8 cellular contexts compared by ENCODE assay signal in the genomic region with DNA sequence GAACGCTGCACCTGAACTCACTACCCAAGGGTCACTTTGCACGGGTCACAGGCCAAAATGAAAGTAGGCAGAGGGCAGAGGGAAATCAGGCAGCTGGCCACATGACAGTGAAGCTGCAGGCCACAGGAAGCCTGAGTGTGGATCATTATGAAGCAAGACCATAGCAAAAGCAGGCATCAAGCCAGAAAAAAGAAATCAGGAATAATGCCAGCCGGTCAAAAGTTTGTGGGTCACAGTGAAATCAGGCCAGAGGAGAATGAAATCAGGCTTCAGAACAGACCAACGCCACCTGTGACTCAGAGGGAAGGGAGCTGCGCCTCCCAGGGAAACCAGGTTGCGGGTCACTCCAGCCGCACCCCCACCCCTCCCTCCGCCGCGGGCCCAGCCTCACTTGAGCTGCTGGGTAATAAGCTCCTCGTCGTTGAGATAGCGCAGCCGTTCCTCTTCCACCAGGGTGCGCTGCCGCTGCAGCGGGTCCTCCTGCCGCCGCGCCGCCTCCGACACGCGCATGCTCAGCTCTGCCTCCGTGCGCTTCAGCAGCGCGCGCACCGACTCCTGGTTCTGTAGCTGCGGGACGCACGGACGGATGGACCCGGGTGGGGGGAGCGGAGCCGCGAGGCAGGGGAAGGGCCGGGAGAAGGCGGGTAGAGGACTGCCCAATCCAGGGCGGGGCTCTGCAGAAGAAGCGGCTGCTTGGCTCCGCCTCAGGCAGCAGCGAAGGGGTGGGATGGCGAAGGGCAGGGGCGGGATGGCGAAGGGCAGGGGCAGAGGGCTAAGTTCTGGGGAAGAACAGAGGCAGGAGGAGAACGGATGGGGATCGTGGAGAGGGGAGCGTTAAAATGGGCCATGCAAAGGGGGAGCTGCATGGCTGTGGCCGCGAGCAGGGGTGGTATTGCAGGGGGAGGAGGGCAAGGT. TPM values are rescaled to one million over a fixed set of nuclear protein-coding genes. Genes with fewer than 3 reads are reported as not detected.
A peak's percentile ranks its signal among the peaks of the same experiment; 100 is the strongest.
DNase-seq lines count a peak whose midpoint lies in the region; TF ChIP-seq lines count a peak whose summit lies in the region.

No MANE protein-coding gene starts in this region.

- H3K9me3 ChIP-seq in neuronal stem cell (replicated peaks in 1 of 2; ENCODE audit: control insufficient read depth in 2 of 2, insufficient read depth in 1 of 2, low read depth in 1 of 2, low read length in 2 of 2) = peaks cover 0 to 3% of the 10 kb centered on the region in 2 donors
- H3K9me3 ChIP-seq in stomach smooth muscle (ENCODE audit: control insufficient read depth in 2 of 2, low read length in 2 of 2) = no peaks in the 10 kb centered on the region

- CTCF ChIA-PET in activated naive CD4-positive, alpha-beta T cell treated with anti-CD3 and anti-CD28 coated beads, Interleukin-2, amount 10 ng/mL, durations not matched to agents 7 days and 5 days (lab: Charles Lee) = interaction anchor here (0.7 to 8.6 kb wide), 22 partner anchors 8 to 177 kb away, joined by 3 to 154 read pairs (median 6); partner anchors contain the start of genes EPOP and SRCIN1

- H3K36me3 ChIP-seq in H7 (replicated peaks; ENCODE audit: control insufficient read depth, insufficient read depth, low read length) = no peaks in the 10 kb centered on the region
- peaks cover 0 to 9% of the 10 kb centered on the region in 2 donors for H3K36me3 ChIP-seq in neuronal stem cell (replicated peaks in 1 of 2; ENCODE audit: control insufficient read depth in 2 of 2, insufficient read depth in 2 of 2, low read length in 2 of 2)
- H3K36me3 ChIP-seq in stomach smooth muscle (ENCODE audit: control insufficient read depth in 2 of 2, insufficient read depth in 2 of 2, low read length in 2 of 2) = no peaks in the 10 kb centered on the region

- TF ChIP-seq CTCF in NB4 (IDR thresholded peaks at IDR 0.05; ENCODE audit: low read depth, low read length) = peak; percentile 85

- no peak overlapping the region for H2BK5ac ChIP-seq in neuronal stem cell (ENCODE audit: low read length)

- H3K4me3 ChIP-seq in H7 (ENCODE audit: insufficient read depth, low read depth, low read length) = peak overlapping the region; percentile 45
- peak overlapping the region; percentile 39 for H3K4me3 ChIP-seq in NB4 (ENCODE audit: low read depth, low read length)
- peak overlapping the region; percentile 37 to 70 for H3K4me3 ChIP-seq in neuronal stem cell (ENCODE audit: low read length in 2 of 2)
- H3K4me3 ChIP-seq in stomach smooth muscle (ENCODE audit: low read length in 2 of 2) = peak overlapping the region; percentile 41 to 66

- no peaks in the 10 kb centered on the region for H3K9me3 Mint-ChIP-seq in activated naive CD4-positive, alpha-beta T cell treated with anti-CD3 and anti-CD28 coated beads, Interleukin-2, amount 10 ng/mL, durations not matched to agents 7 days and 5 days

- WGBS in neuronal stem cell (ENCODE audit: extremely low coverage in 2 of 2, insufficient read length in 2 of 2, insufficient replicate concordance in 1 of 2), 2 donors = no CpG with 5 or more reads among the region's 52 CpGs

- H3K4ac ChIP-seq in neuronal stem cell (ENCODE audit: low read length) = no peak overlapping the region

- H3K36me3 Mint-ChIP-seq in activated naive CD4-positive, alpha-beta T cell treated with anti-CD3 and anti-CD28 coated beads, Interleukin-2, amount 10 ng/mL, durations not matched to agents 7 days and 5 days = peaks cover 1% of the 10 kb centered on the region

- peak overlapping the region; percentile 91 for H2AFZ ChIP-seq in neuronal stem cell (ENCODE audit: low read length)

- DNase-seq in DMS153 treated with DMSO at 0.1 percent for 48 hours (lab: John Stamatoyannopoulos, UW; ENCODE audit: unreplicated experiment) (peak; percentile 94), H7 (peak; percentile 99), NB4 (ENCODE audit: low read depth) (peak; percentile 94), SK-N-DZ (ENCODE audit: low spot score) (peak; percentile 93), germinal center (ENCODE audit: low spot score) (peak; percentile 94), neuronal stem cell (ENCODE audit: low spot score) (peak; percentile 93)
- DNase-seq in activated naive CD4-positive, alpha-beta T cell treated with anti-CD3 and anti-CD28 coated beads, Interleukin-2, amount 10 ng/mL, durations not matched to agents 7 days and 5 days = peak; percentile 92

- H3K27ac Mint-ChIP-seq in activated naive CD4-positive, alpha-beta T cell treated with anti-CD3 and anti-CD28 coated beads, Interleukin-2, amount 10 ng/mL, durations not matched to agents 7 days and 5 days = no peak overlapping the region

- H3K4me1 Mint-ChIP-seq in activated naive CD4-positive, alpha-beta T cell treated with anti-CD3 and anti-CD28 coated beads, Interleukin-2, amount 10 ng/mL, durations not matched to agents 7 days and 5 days = peaks cover 31% of the 10 kb centered on the region

- H3K23ac ChIP-seq in neuronal stem cell (ENCODE audit: low read depth, low read length, poor library complexity) = peak overlapping the region; percentile 3

- peak overlapping the region; percentile 69 for H3K18ac ChIP-seq in neuronal stem cell (ENCODE audit: low read length)

- peak overlapping the region; percentile 65 for H3K9ac ChIP-seq in neuronal stem cell (ENCODE audit: low read depth, low read length, poor library complexity)
- peak overlapping the region in 1 of 2 donors; percentile 36 for H3K9ac ChIP-seq in stomach smooth muscle (ENCODE audit: low read length in 2 of 2)

- peak overlapping the region; percentile 73 for H3K4me3 Mint-ChIP-seq in activated naive CD4-positive, alpha-beta T cell treated with anti-CD3 and anti-CD28 coated beads, Interleukin-2, amount 10 ng/mL, durations not matched to agents 7 days and 5 days

- H2BK12ac ChIP-seq in neuronal stem cell (ENCODE audit: low read length) = peak overlapping the region; percentile 85

- peak overlapping the region; percentile 77 for H3K14ac ChIP-seq in neuronal stem cell (ENCODE audit: low read length)

- H3K27ac ChIP-seq in neuronal stem cell (replicated peaks; ENCODE audit: low read length) = no peak overlapping the region
- H3K27ac ChIP-seq in stomach smooth muscle (ENCODE audit: low read length) = no peak overlapping the region

- H3K27me3 ChIP-seq in H7 (ENCODE audit: control insufficient read depth, insufficient read depth, low read length) (peaks cover 51% of the 10 kb centered on the region), neuronal stem cell (ENCODE audit: control insufficient read depth in 3 of 3, insufficient read depth in 3 of 3, low read depth in 1 of 3, low read length in 3 of 3) (peaks cover 6 to 45% (median 24%) of the 10 kb centered on the region in 3 experiments), stomach smooth muscle (ENCODE audit: control insufficient read depth in 1 of 2, insufficient read depth in 2 of 2, low read length in 2 of 2) (peaks cover 59 to 69% of the 10 kb centered on the region in 2 donors)

- H4K8ac ChIP-seq in neuronal stem cell (ENCODE audit: low read depth, low read length) = no peak overlapping the region

- H3K79me1 ChIP-seq in neuronal stem cell (ENCODE audit: low read depth, low read length) = no peaks in the 10 kb centered on the region

- H3K4me2 ChIP-seq in neuronal stem cell (ENCODE audit: insufficient read depth, low read length, poor library complexity, severe bottlenecking) = peak overlapping the region; percentile 80

- no peak overlapping the region for H4K91ac ChIP-seq in neuronal stem cell (ENCODE audit: low read depth, low read length, poor library complexity)

- peak overlapping the region; percentile 10 for H2BK120ac ChIP-seq in neuronal stem cell (ENCODE audit: low read depth, low read length)

- H2BK15ac ChIP-seq in neuronal stem cell (ENCODE audit: low read length) = peak overlapping the region; percentile 37

- H2AK5ac ChIP-seq in neuronal stem cell (ENCODE audit: low read depth, low read length) = peak overlapping the region; percentile 34

- no peak for TF ChIP-seq POLR2A in NB4 (IDR thresholded peaks at IDR 0.05; ENCODE audit: extremely low read depth, insufficient read length)

- H3K27me3 Mint-ChIP-seq in activated naive CD4-positive, alpha-beta T cell treated with anti-CD3 and anti-CD28 coated beads, Interleukin-2, amount 10 ng/mL, durations not matched to agents 7 days and 5 days = peaks cover 92% of the 10 kb centered on the region

- H3K4me1 ChIP-seq in neuronal stem cell (ENCODE audit: control insufficient read depth in 2 of 2, insufficient read depth in 1 of 2, low read depth in 1 of 2, low read length in 2 of 2) (peaks cover 24 to 27% of the 10 kb centered on the region in 2 donors), stomach smooth muscle (ENCODE audit: control insufficient read depth, insufficient read depth, low read length) (peaks cover 28% of the 10 kb centered on the region)

RNA-seq across cellular contexts. Expression of gene SRCIN1, which starts 47.7 kb away (rescaled TPM):
- total RNA-seq in H7 (2014; rRNA removed; shearing (Covaris generic)) = 2.3 TPM in 2 replicates
- 2.7 and 3.0 TPM in 2 replicates for polyA plus RNA-seq in SK-N-DZ (2014; cell fraction: cytosol; rRNA removed)
- 7.4 and 10.8 TPM in 2 replicates for polyA plus RNA-seq in SK-N-DZ (2014; cell fraction: nucleus; rRNA removed)
- 7.3 TPM for polyA plus RNA-seq in neuronal stem cell (2013, experiment 1 of 2)
- 7.4 TPM for polyA plus RNA-seq in neuronal stem cell (2013, experiment 2 of 2)
